ENCODE assay signal across 8 cellular contexts in genomic region chr11:65492637-65493366, GRCh38. TPM values are rescaled to one million over a fixed set of nuclear protein-coding genes. Genes with fewer than 3 reads are reported as not detected.
A peak's percentile ranks its signal among the peaks of the same experiment; 100 is the strongest.
DNase-seq lines count a peak whose midpoint lies in the region; ATAC-seq, FAIRE-seq and TF ChIP-seq lines count a peak whose summit lies in the region.

No MANE protein-coding gene starts in this region.

- H3K9me3 ChIP-seq in A673 (ENCODE audit: low read depth, low read length, poor library complexity, severe bottlenecking) (no peaks in the 10 kb centered on the region), HepG2 (ENCODE audit: low read length) (no peaks in the 10 kb centered on the region)

- TF ChIP-seq EP300 in HepG2 (IDR thresholded peaks at IDR 0.05; ENCODE audit: low read depth in 2 of 2, low read length in 2 of 2) (no peak), HepG2 (CRISPR knock-in tag; IDR thresholded peaks at IDR 0.05; ENCODE audit: borderline replicate concordance) (no peak)

- 19% methylated on average over 6 of the region's 6 CpGs for WGBS in HepG2 (ENCODE audit: low lambda C conversion rate)

- BruUV-seq in A673 (replicated peaks; lab: Mats Ljungman, UMichigan) (TSS peak; percentile 17), HepG2 (replicated peaks; lab: Mats Ljungman, UMichigan) (no TSS peak)

- TF ChIP-seq POLR2A in GM10847 (IDR thresholded peaks at IDR 0.05; ENCODE audit: extremely low read depth, insufficient read length), result peak; percentile 10
- no peak for TF ChIP-seq POLR2A in HepG2 (IDR thresholded peaks at IDR 0.05; ENCODE audit: insufficient read depth in 1 of 2, low read depth in 2 of 2, low read length in 2 of 2)

- POLR2A ChIA-PET in A673 (lab: Charles Lee; ENCODE audit: low non-redundant PET), result interaction anchor here (0.5 to 2.9 kb wide), 5 partner anchors 10 to 109 kb away, joined by 4 to 17 read pairs (median 7); no protein-coding TSS in a partner anchor
- POLR2A ChIA-PET in HepG2 (lab: Yijun Ruan, JAX), result interaction anchor here (1.1 to 27.3 kb wide), 9 partner anchors 8 to 135 kb away, joined by 3 to 1590 read pairs (median 13); partner anchors contain the start of genes MALAT1 and NEAT1

- peak; percentile 94 for DNase-seq in A673 (ENCODE audit: low spot score)
- DNase-seq in NOMO-1 treated with DMSO at 0.1 percent for 48 hours (lab: John Stamatoyannopoulos, UW; ENCODE audit: unreplicated experiment), result peak; percentile 67
- DNase-seq in brain microvascular endothelial cell, result peak; percentile 81
- no peak for DNase-seq in HepG2 (ENCODE audit: low spot score)
- peak; percentile 88 for DNase-seq in stromal cell of bone marrow (ENCODE audit: low read depth)

- H3K79me2 ChIP-seq in HepG2 (ENCODE audit: insufficient read depth, low read length), result peaks cover 6% of the 10 kb centered on the region

- TF ChIP-seq RAD21 in HepG2 (CRISPR knock-in tag; IDR thresholded peaks at IDR 0.05), result no peak

- H3K4me3 ChIP-seq in A673 (ENCODE audit: low read depth, low read length, poor library complexity, severe bottlenecking) (no peak overlapping the region), brain microvascular endothelial cell (ENCODE audit: low read depth, low read length) (no peak overlapping the region), HepG2 (replicated peaks in 1 of 3; ENCODE audit: insufficient read depth in 1 of 3, low read depth in 2 of 3, low read length in 3 of 3) (peak overlapping the region; percentile 22 to 55 (median 41); a peak in 5 of 6 replicates)

- CTCF ChIA-PET in A673 (lab: Charles Lee), result interaction anchor here (0.6 kb wide), 1 partner anchor 112 kb away, joined by 4 read pairs; no protein-coding TSS in a partner anchor
- CTCF ChIA-PET in HepG2 (lab: Yijun Ruan, JAX; ENCODE audit: low intra/inter-chr PET ratio, low total read pairs), result no interaction called here

- peak overlapping the region; percentile 86 for H3K4me2 ChIP-seq in HepG2 (ENCODE audit: low read depth, low read length)

- H3K9ac ChIP-seq in HepG2 (ENCODE audit: insufficient read depth, low read depth, low read length), result peak overlapping the region; percentile 49

- no peak for ATAC-seq in HepG2
- ATAC-seq in GM21723 (IDR thresholded peaks at IDR 0.05; ENCODE audit: unreplicated experiment), result no peak
- ATAC-seq in HG02852 (IDR thresholded peaks at IDR 0.05; ENCODE audit: unreplicated experiment), result no peak

- H2AFZ ChIP-seq in HepG2 (ENCODE audit: low read length), result no peak overlapping the region

- intact Hi-C loops in A673 (cut with micrococcal nuclease; ENCODE audit: unreplicated experiment), result no loop called here
- intact Hi-C loops in HepG2 (cut with micrococcal nuclease; ENCODE audit: unreplicated experiment), result no loop called here

- H3K4me1 ChIP-seq in A673 (ENCODE audit: insufficient read depth, low read length, poor library complexity, severe bottlenecking) (peaks cover 82% of the 10 kb centered on the region), HepG2 (ENCODE audit: insufficient read depth, low read length) (peaks cover 83% of the 10 kb centered on the region)

- H3K27me3 ChIP-seq in A673 (replicated peaks; ENCODE audit: insufficient read depth, low read depth, low read length, poor library complexity) (no peaks in the 10 kb centered on the region), brain microvascular endothelial cell (replicated peaks) (no peaks in the 10 kb centered on the region), HepG2 (ENCODE audit: control insufficient read depth in 1 of 2, insufficient read depth in 2 of 2, low read length in 2 of 2) (no peaks in the 10 kb centered on the region; a peak in 1 of 5 replicates)

- H3K36me3 ChIP-seq in A673 (ENCODE audit: insufficient read depth, low read length, poor library complexity, severe bottlenecking), result no peaks in the 10 kb centered on the region
- H3K36me3 ChIP-seq in brain microvascular endothelial cell (replicated peaks), result no peaks in the 10 kb centered on the region
- H3K36me3 ChIP-seq in HepG2 (replicated peaks in 1 of 2; ENCODE audit: control insufficient read depth in 1 of 2, insufficient read depth in 2 of 2, low read length in 2 of 2), result no peaks in the 10 kb centered on the region

- FAIRE-seq in HepG2 (lab: Jason Lieb, UNC), result no peak

- no peak for TF ChIP-seq CTCF in A673 (conservative IDR thresholded peaks at IDR 0.05; ENCODE audit: low read depth, low read length)
- TF ChIP-seq CTCF in brain microvascular endothelial cell (IDR thresholded peaks at IDR 0.05; ENCODE audit: low read depth, low read length, missing control alignments), result no peak
- no peak for TF ChIP-seq CTCF in HepG2 (CRISPR knock-in tag; IDR thresholded peaks at IDR 0.05)

- no peaks in the 10 kb centered on the region for H4K20me1 ChIP-seq in HepG2 (ENCODE audit: insufficient read depth, low read length)

- H3K27ac ChIP-seq in A673 (ENCODE audit: low read depth, low read length, poor library complexity, severe bottlenecking) (peak overlapping the region; percentile 90), brain microvascular endothelial cell (peak overlapping the region; percentile 99), HepG2 (ENCODE audit: extremely low read length, insufficient read depth, low read length) (peak overlapping the region; percentile 23)

- in situ Hi-C loops in brain microvascular endothelial cell (cut with HindIII; ENCODE audit: low pct_ligation_motif_present, low sequenced_read_pairs) (no loop called here), HepG2 (cut with HindIII; ENCODE audit: extremely low pct_ligation_motif_present, low pct_unique_long_range_greater_than_20kb) (no loop called here)

TF ChIP-seq in HepG2, 621 proteins besides CTCF, POLR2A, EP300 and RAD21 (continues in another document):
- TF ChIP-seq KAT8 (CRISPR knock-in tag; IDR thresholded peaks at IDR 0.05) (0 out of 2 replicates have a peak, but pooled peaks have one; percentile 10), KLF11 (CRISPR knock-in tag; IDR thresholded peaks at IDR 0.05) (no peak), FIP1L1 (IDR thresholded peaks at IDR 0.05; ENCODE audit: borderline replicate concordance, insufficient read depth, low read depth, low read length) (no peak), RXRB (CRISPR knock-in tag; IDR thresholded peaks at IDR 0.05; ENCODE audit: borderline replicate concordance) (peak; percentile 30; the same call in 1 of the 2 replicates), NR2F6 (IDR thresholded peaks at IDR 0.05) (0 out of 2 replicates have a peak, but pooled peaks have one; percentile 6), NR2F6 (CRISPR knock-in tag; IDR thresholded peaks at IDR 0.05) (peak; percentile 10; the same call in 1 of the 2 replicates), CEBPG (CRISPR knock-in tag; IDR thresholded peaks at IDR 0.05) (no peak), REL (CRISPR knock-in tag; conservative IDR thresholded peaks at IDR 0.05) (no peak), ZNF30 (CRISPR knock-in tag; IDR thresholded peaks at IDR 0.05) (no peak)

RNA-seq across cellular contexts. Expression of gene MALAT1, which starts 6.0 kb away (rescaled TPM):
- total RNA-seq in A673 (2021) (4,586 and 4,701 TPM in 2 replicates), HepG2 (2016; rRNA removed; fragmentation: Illumina TruSeq; extraction: Trizol) (302 and 1,237 TPM in 2 replicates)
- 281 and 317 TPM in 2 replicates for total RNA-seq in HepG2 (2016; cell fraction: cytosol; rRNA removed; fragmentation: Illumina TruSeq; extraction: Trizol; ENCODE audit: low read depth)
- 283 and 1,071 TPM in 2 replicates for total RNA-seq in HepG2 (2016; cell fraction: insoluble cytoplasmic fraction; rRNA removed; fragmentation: Illumina TruSeq; extraction: Trizol)
- 241 and 289 TPM in 2 replicates for total RNA-seq in HepG2 (2016; cell fraction: membrane; rRNA removed; fragmentation: Illumina TruSeq; extraction: Trizol)
- 8,751 and 9,202 TPM in 2 replicates for total RNA-seq in HepG2 (2016; cell fraction: nucleus; rRNA removed; fragmentation: Illumina TruSeq; extraction: Trizol)
- polyA plus RNA-seq in HepG2 (2011; rRNA removed), result 143 and 217 TPM in 2 replicates
- 13.0 and 14.3 TPM in 2 replicates for polyA plus RNA-seq in HepG2 (2011; cell fraction: cytosol; rRNA removed)
- polyA plus RNA-seq in HepG2 (2011; cell fraction: nucleus; rRNA removed), result 1,021 and 1,816 TPM in 2 replicates
- polyA plus RNA-seq in HepG2 (2012), result 177 and 330 TPM in 2 replicates
- polyA plus RNA-seq in HepG2 (2016; cell fraction: cytosol; fragmentation: Illumina TruSeq; extraction: Trizol; ENCODE audit: low read depth), result 1.1 and 1.4 TPM in 2 replicates
- 3.9 and 6.5 TPM in 2 replicates for polyA plus RNA-seq in HepG2 (2016; cell fraction: insoluble cytoplasmic fraction; fragmentation: Illumina TruSeq; extraction: Trizol; ENCODE audit: low read depth)
- polyA plus RNA-seq in HepG2 (2016; cell fraction: membrane; fragmentation: Illumina TruSeq; extraction: Trizol; ENCODE audit: low read depth), result 1.8 and 10.3 TPM in 2 replicates
- 153 and 182 TPM in 2 replicates for polyA plus RNA-seq in HepG2 (2016; cell fraction: nucleus; fragmentation: Illumina TruSeq; extraction: Trizol; ENCODE audit: insufficient read depth, low read depth)
- polyA minus RNA-seq in HepG2 (2011; rRNA and poly(A)+ RNA removed; ENCODE audit: low replicate concordance), result 900 and 8,115 TPM in 2 replicates
- 295 and 335 TPM in 2 replicates for polyA minus RNA-seq in HepG2 (2011; cell fraction: cytosol; rRNA and poly(A)+ RNA removed)
- 13,373 and 18,071 TPM in 2 replicates for polyA minus RNA-seq in HepG2 (2011; cell fraction: nucleus; rRNA and poly(A)+ RNA removed)

RNA-seq across cellular contexts. Expression of gene SCYL1, which starts 32.1 kb away (rescaled TPM):
- total RNA-seq in A673 (2021) (90.6 and 95.7 TPM in 2 replicates), HepG2 (2016; rRNA removed; fragmentation: Illumina TruSeq; extraction: Trizol) (61.7 and 65.9 TPM in 2 replicates)
- total RNA-seq in HepG2 (2016; cell fraction: cytosol; rRNA removed; fragmentation: Illumina TruSeq; extraction: Trizol; ENCODE audit: low read depth), result 25.8 and 30.8 TPM in 2 replicates
- total RNA-seq in HepG2 (2016; cell fraction: insoluble cytoplasmic fraction; rRNA removed; fragmentation: Illumina TruSeq; extraction: Trizol), result 61.5 and 71.8 TPM in 2 replicates
- 42.4 and 48.2 TPM in 2 replicates for total RNA-seq in HepG2 (2016; cell fraction: membrane; rRNA removed; fragmentation: Illumina TruSeq; extraction: Trizol)
- total RNA-seq in HepG2 (2016; cell fraction: nucleus; rRNA removed; fragmentation: Illumina TruSeq; extraction: Trizol), result 43.2 and 44.5 TPM in 2 replicates
- polyA plus RNA-seq in HepG2 (2011; rRNA removed), result 103 and 122 TPM in 2 replicates
- polyA plus RNA-seq in HepG2 (2011; cell fraction: cytosol; rRNA removed), result 86.0 and 134 TPM in 2 replicates
- 217 and 274 TPM in 2 replicates for polyA plus RNA-seq in HepG2 (2011; cell fraction: nucleus; rRNA removed)
- 38.8 and 49.2 TPM in 2 replicates for polyA plus RNA-seq in HepG2 (2012)
- polyA plus RNA-seq in HepG2 (2016; cell fraction: cytosol; fragmentation: Illumina TruSeq; extraction: Trizol; ENCODE audit: low read depth), result 18.7 and 21.2 TPM in 2 replicates
- polyA plus RNA-seq in HepG2 (2016; cell fraction: insoluble cytoplasmic fraction; fragmentation: Illumina TruSeq; extraction: Trizol; ENCODE audit: low read depth), result 66.5 and 66.9 TPM in 2 replicates
- polyA plus RNA-seq in HepG2 (2016; cell fraction: membrane; fragmentation: Illumina TruSeq; extraction: Trizol; ENCODE audit: low read depth), result 31.2 and 33.8 TPM in 2 replicates
- polyA plus RNA-seq in HepG2 (2016; cell fraction: nucleus; fragmentation: Illumina TruSeq; extraction: Trizol; ENCODE audit: insufficient read depth, low read depth), result 90.8 and 91.5 TPM in 2 replicates
- polyA minus RNA-seq in HepG2 (2011; rRNA and poly(A)+ RNA removed; ENCODE audit: low replicate concordance), result 110 and 139 TPM in 2 replicates
- polyA minus RNA-seq in HepG2 (2011; cell fraction: cytosol; rRNA and poly(A)+ RNA removed), result 43.9 and 59.3 TPM in 2 replicates
- 34.2 and 36.4 TPM in 2 replicates for polyA minus RNA-seq in HepG2 (2011; cell fraction: nucleus; rRNA and poly(A)+ RNA removed)

Comparison
In these comparisons a context has a peak if more than half of its experiments do, and no peak if none do; other contexts are left out.
1. H3K27ac ChIP-seq: peak in every context shown above with its lines; median percentile 99 in brain microvascular endothelial cell; 90 in A673; 23 in HepG2.
2. H3K4me3 ChIP-seq: peak in HepG2 (3 of 3); none in A673 (single experiment) and brain microvascular endothelial cell (single experiment).